Comparison of ENCODE assay signal across 23 cellular contexts in the genomic region with DNA sequence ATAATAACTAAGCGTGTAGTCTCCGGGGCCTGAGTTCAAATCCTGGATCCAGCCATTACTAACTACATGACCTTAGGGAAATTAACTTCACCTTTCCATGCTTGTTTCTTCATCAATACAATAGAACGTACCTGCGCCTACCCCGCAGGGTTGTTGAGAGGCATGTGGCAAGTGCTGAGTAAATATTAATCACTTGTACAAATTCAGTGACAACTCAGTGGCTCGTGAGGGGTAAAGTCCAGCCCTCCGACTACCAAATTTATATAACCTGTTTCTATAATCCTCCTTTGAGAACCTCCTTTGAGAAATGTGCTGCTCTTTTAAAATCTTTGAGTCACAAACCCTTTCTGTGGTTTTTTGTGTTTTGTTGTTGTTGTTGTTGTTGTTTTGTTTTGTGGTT.
"Had no signal": no experiment of that assay in that cellular context is flagged by ENCODE, and none has a peak within 500 bp of the region (broad histone marks: within the 10 kb centered on the region; RNA-seq: fewer than 3 reads in every experiment).

No MANE protein-coding gene starts in this region.

- H3K9me3 ChIP-seq: esophagus muscularis mucosa, gastrocnemius medialis, heart right ventricle, left ventricle myocardium inferior, prostate gland, spleen, testis, tibial nerve had no signal

- H3K9me3 Mint-ChIP-seq: effector memory CD8-positive, alpha-beta T cell; naive B cell; nephron; stimulated activated memory B cell treated with anti-CD40 and anti-IgM and Interleukin-4, amounts not matched to agents 10 μg/mL and 1 μg/mL and 100 μg/mL, for 72 hours; stimulated activated naive CD8-positive, alpha-beta T cell treated with anti-CD3 and anti-CD28 coated beads, Interleukin-15, Interleukin-2, amounts not matched to agents 100 ng/mL and 50 ng/mL, for 24 hours had no signal

- H3K27ac Mint-ChIP-seq: effector memory CD8-positive, alpha-beta T cell; naive B cell; nephron; stimulated activated memory B cell treated with anti-CD40 and anti-IgM and Interleukin-4, amounts not matched to agents 10 μg/mL and 1 μg/mL and 100 μg/mL, for 72 hours; stimulated activated naive CD8-positive, alpha-beta T cell treated with anti-CD3 and anti-CD28 coated beads, Interleukin-15, Interleukin-2, amounts not matched to agents 100 ng/mL and 50 ng/mL, for 24 hours had no signal

- H3K4me3 Mint-ChIP-seq: effector memory CD8-positive, alpha-beta T cell; naive B cell; nephron; stimulated activated memory B cell treated with anti-CD40 and anti-IgM and Interleukin-4, amounts not matched to agents 10 μg/mL and 1 μg/mL and 100 μg/mL, for 72 hours; stimulated activated naive CD8-positive, alpha-beta T cell treated with anti-CD3 and anti-CD28 coated beads, Interleukin-15, Interleukin-2, amounts not matched to agents 100 ng/mL and 50 ng/mL, for 24 hours had no signal

- H3K4me3 ChIP-seq: esophagus muscularis mucosa, gastrocnemius medialis, heart right ventricle, left ventricle myocardium inferior, lung, prostate gland, spleen, testis, tibial nerve had no signal

- H3K79me2 ChIP-seq: parathyroid adenoma had no signal

- DNase-seq: effector memory CD8-positive, alpha-beta T cell; gastrocnemius medialis; heart right ventricle; islet precursor cell; left ventricle myocardium inferior; mesendoderm; naive B cell; retina; spleen; stimulated activated CD4-positive, alpha-beta T cell treated with anti-CD3 and anti-CD28 coated beads, Interleukin-15, amount 100 ng/mL, for 24 hours; stimulated activated CD4-positive, alpha-beta T cell treated with anti-CD3 and anti-CD28 coated beads, Interleukin-1b, Interleukin-23, amount 100 ng/mL, for 48 hours; stimulated activated CD4-positive, alpha-beta T cell treated with anti-CD3 and anti-CD28 coated beads, Interleukin-4, amount 100 ng/mL, for 24 hours; testis had no signal

- H3K36me3 ChIP-seq: gastrocnemius medialis, prostate gland had no signal

- H3K36me3 Mint-ChIP-seq: naive B cell; stimulated activated memory B cell treated with anti-CD40 and anti-IgM and Interleukin-4, amounts not matched to agents 10 μg/mL and 1 μg/mL and 100 μg/mL, for 72 hours had no signal

- H3K27me3 ChIP-seq: esophagus muscularis mucosa, gastrocnemius medialis, heart right ventricle, spleen, testis, tibial nerve had no signal

- H3K27ac ChIP-seq: epithelial cell of prostate, esophagus muscularis mucosa, gastrocnemius medialis, heart right ventricle, left ventricle myocardium inferior, parathyroid adenoma, prostate gland, spleen, testis had no signal

- H3K4me1 ChIP-seq: gastrocnemius medialis, parathyroid adenoma, prostate gland had no signal

- H2AFZ ChIP-seq: parathyroid adenoma had no signal

- ATAC-seq: effector memory CD8-positive, alpha-beta T cell; gastrocnemius medialis; heart right ventricle; sciatic nerve; stimulated activated memory B cell treated with anti-CD40 and anti-IgM and Interleukin-4, amounts not matched to agents 10 μg/mL and 1 μg/mL and 100 μg/mL, for 72 hours had no signal
